1 cellular context compared by ENCODE assay signal in genomic region chr22:38467904-38468760, GRCh38.
TF ChIP-seq lines count a peak whose summit lies in the region.

Gene KDELR3 (plus strand): TSS chr22:38468096. CDS start chr22:38468234, 138 bp downstream.

TF ChIP-seq in HEK293, 187 proteins besides CTCF, POLR2A, EP300 and RAD21 (continued from another document):
- TF ChIP-seq BCL11A (tag by site-specific recombination; IDR thresholded peaks at IDR 0.05; ENCODE audit: low read depth): no peak
- no peak for TF ChIP-seq ZNF580 (tag by site-specific recombination; IDR thresholded peaks at IDR 0.05)
- no peak for TF ChIP-seq PRDM6 (tag by site-specific recombination; IDR thresholded peaks at IDR 0.05)
- TF ChIP-seq ZNF132 (tag by site-specific recombination; IDR thresholded peaks at IDR 0.05; ENCODE audit: borderline replicate concordance): no peak
- no peak for TF ChIP-seq EGR2 (tag by site-specific recombination; IDR thresholded peaks at IDR 0.05; ENCODE audit: low read depth)
- TF ChIP-seq ZNF19 (tag by site-specific recombination; IDR thresholded peaks at IDR 0.05; ENCODE audit: low read depth): no peak
- TF ChIP-seq ZNF16 (tag by site-specific recombination; IDR thresholded peaks at IDR 0.05; ENCODE audit: low read depth): no peak
- TF ChIP-seq ZBTB6 (tag by site-specific recombination; IDR thresholded peaks at IDR 0.05): no peak
- TF ChIP-seq ZNF366 (tag by site-specific recombination; conservative IDR thresholded peaks at IDR 0.05): no peak
- no peak for TF ChIP-seq ZNF791 (tag by site-specific recombination; IDR thresholded peaks at IDR 0.05)
- TF ChIP-seq ZNF2 (tag by site-specific recombination; IDR thresholded peaks at IDR 0.05): no peak
- TF ChIP-seq REPIN1 (tag by site-specific recombination; IDR thresholded peaks at IDR 0.05; ENCODE audit: low read depth): no peak
- TF ChIP-seq, protein P1, sequence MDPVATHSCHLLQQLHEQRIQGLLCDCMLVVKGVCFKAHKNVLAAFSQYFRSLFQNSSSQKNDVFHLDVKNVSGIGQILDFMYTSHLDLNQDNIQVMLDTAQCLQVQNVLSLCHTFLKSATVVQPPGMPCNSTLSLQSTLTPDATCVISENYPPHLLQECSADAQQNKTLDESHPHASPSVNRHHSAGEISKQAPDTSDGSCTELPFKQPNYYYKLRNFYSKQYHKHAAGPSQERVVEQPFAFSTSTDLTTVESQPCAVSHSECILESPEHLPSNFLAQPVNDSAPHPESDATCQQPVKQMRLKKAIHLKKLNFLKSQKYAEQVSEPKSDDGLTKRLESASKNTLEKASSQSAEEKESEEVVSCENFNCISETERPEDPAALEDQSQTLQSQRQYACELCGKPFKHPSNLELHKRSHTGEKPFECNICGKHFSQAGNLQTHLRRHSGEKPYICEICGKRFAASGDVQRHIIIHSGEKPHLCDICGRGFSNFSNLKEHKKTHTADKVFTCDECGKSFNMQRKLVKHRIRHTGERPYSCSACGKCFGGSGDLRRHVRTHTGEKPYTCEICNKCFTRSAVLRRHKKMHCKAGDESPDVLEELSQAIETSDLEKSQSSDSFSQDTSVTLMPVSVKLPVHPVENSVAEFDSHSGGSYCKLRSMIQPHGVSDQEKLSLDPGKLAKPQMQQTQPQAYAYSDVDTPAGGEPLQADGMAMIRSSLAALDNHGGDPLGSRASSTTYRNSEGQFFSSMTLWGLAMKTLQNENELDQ (tag by site-specific recombination; IDR thresholded peaks at IDR 0.05; ENCODE audit: low read depth): no peak
TF ChIP-seq in HEK293: peak in this region for 24.
